ENCODE assay signal across 16 cellular contexts in genomic region chr14:74500417-74501134, GRCh38. TPM values are rescaled to one million over a fixed set of nuclear protein-coding genes. Genes with fewer than 3 reads are reported as not detected.
A peak's percentile ranks its signal among the peaks of the same experiment; 100 is the strongest.
DNase-seq lines count a peak whose midpoint lies in the region; ATAC-seq, FAIRE-seq and TF ChIP-seq lines count a peak whose summit lies in the region.
"Had no signal": no experiment of that assay in that cellular context is flagged by ENCODE, and none has a peak within 500 bp of the region (broad histone marks: within the 10 kb centered on the region; RNA-seq: fewer than 3 reads in every experiment).

No MANE protein-coding gene starts in this region.

- H3K4me2 ChIP-seq in HepG2 (ENCODE audit: low read depth, low read length), result no peak overlapping the region
- H3K4me2 ChIP-seq: PC-9 had no signal

- no peak overlapping the region for H3K27ac ChIP-seq in HepG2 (ENCODE audit: extremely low read length, insufficient read depth, low read length)
- no peak overlapping the region for H3K27ac ChIP-seq in right lobe of liver
- H3K27ac ChIP-seq in WERI-Rb-1, result peak overlapping the region; percentile 47
- no peak overlapping the region for H3K27ac ChIP-seq in kidney (ENCODE audit: low read depth in 2 of 2, low read length in 2 of 2)
- H3K27ac ChIP-seq: PC-9, VCaP had no signal

- TF ChIP-seq CTCF in HepG2 (CRISPR knock-in tag; IDR thresholded peaks at IDR 0.05) (no peak), right lobe of liver (IDR thresholded peaks at IDR 0.05) (no peak), WERI-Rb-1 (IDR thresholded peaks at IDR 0.05; ENCODE audit: low read depth, low read length) (peak; percentile 21; the same call in 1 of the 2 replicates), kidney (IDR thresholded peaks at IDR 0.05; ENCODE audit: borderline replicate concordance, extremely low read depth, insufficient read depth) (no peak), Calu3 (IDR thresholded peaks at IDR 0.05; ENCODE audit: unreplicated experiment) (no peak)

- no peaks in the 10 kb centered on the region for H3K79me2 ChIP-seq in HepG2 (ENCODE audit: insufficient read depth, low read length)

- WGBS in HepG2 (ENCODE audit: low lambda C conversion rate), result 98% methylated on average over 5 of the region's 10 CpGs
- 100% methylated on average over 5 of the region's 10 CpGs for WGBS in right lobe of liver (ENCODE audit: insufficient coverage, low coverage, low lambda C conversion rate, missing lambda C conversion rate)

- intact Hi-C loops in HepG2 (cut with micrococcal nuclease; ENCODE audit: unreplicated experiment), result loop anchor here (5.0 kb wide), 2 partner anchors 112 to 302 kb away; partner anchors contain the start of gene LTBP2
- intact Hi-C loops in right lobe of liver (cut with DNase I), result no loop called here
- intact Hi-C loops in kidney (cut with DNase I), result no loop called here
- intact Hi-C loops in Calu3 (cut with micrococcal nuclease; ENCODE audit: unreplicated experiment), result no loop called here

- H3K27me3 Mint-ChIP-seq in Calu3 (ENCODE audit: unreplicated experiment), result no peaks in the 10 kb centered on the region

- no peaks in the 10 kb centered on the region for H3K9me3 Mint-ChIP-seq in Calu3 (ENCODE audit: low read depth, unreplicated experiment)

- H3K36me3 Mint-ChIP-seq in Calu3 (ENCODE audit: insufficient read depth, unreplicated experiment), result peaks cover 6% of the 10 kb centered on the region

- H2AFZ ChIP-seq in HepG2 (ENCODE audit: low read length), result no peak overlapping the region
- H2AFZ ChIP-seq: PC-9 had no signal

- CTCF ChIA-PET in HepG2 (lab: Yijun Ruan, JAX; ENCODE audit: low intra/inter-chr PET ratio, low total read pairs) (interaction anchor here (2.7 kb wide), 1 partner anchor 112 kb away, joined by 7 read pairs; the partner anchor contains the start of gene LTBP2), Calu3 (lab: Charles Lee) (no interaction called here)

- H3K27ac Mint-ChIP-seq in Calu3 (ENCODE audit: unreplicated experiment), result no peak overlapping the region

- peaks cover 2% of the 10 kb centered on the region for H3K4me1 Mint-ChIP-seq in Calu3 (ENCODE audit: low read depth, unreplicated experiment)

- POLR2A ChIA-PET in HepG2 (lab: Yijun Ruan, JAX), result no interaction called here

- peaks cover 0 to 10% of the 10 kb centered on the region in 2 experiments; a peak in 2 of 5 replicates for H3K27me3 ChIP-seq in HepG2 (ENCODE audit: control insufficient read depth in 1 of 2, insufficient read depth in 2 of 2, low read length in 2 of 2)
- H3K27me3 ChIP-seq in right lobe of liver, result no peaks in the 10 kb centered on the region
- no peaks in the 10 kb centered on the region for H3K27me3 ChIP-seq in WERI-Rb-1 (ENCODE audit: insufficient read depth, low read depth, severe bottlenecking)
- H3K27me3 ChIP-seq: dorsolateral prefrontal cortex, upper lobe of left lung had no signal

- FAIRE-seq in HepG2 (lab: Jason Lieb, UNC), result no peak
- no peak for FAIRE-seq in kidney (lab: Jason Lieb, UNC)
- FAIRE-seq: small intestine had no signal

- ATAC-seq in HepG2, result peak; percentile 37
- ATAC-seq in right lobe of liver, result no peak
- no peak for ATAC-seq in HG02798 (IDR thresholded peaks at IDR 0.05; ENCODE audit: poor library complexity, unreplicated experiment)

- H3K4me3 ChIP-seq in HepG2 (replicated peaks in 1 of 3; ENCODE audit: insufficient read depth in 1 of 3, low read depth in 2 of 3, low read length in 3 of 3) (no peak overlapping the region), right lobe of liver (no peak overlapping the region), WERI-Rb-1 (ENCODE audit: low read depth, low read length) (no peak overlapping the region), kidney (ENCODE audit: low read length in 2 of 2) (no peak overlapping the region)
- H3K4me3 ChIP-seq: PC-9, upper lobe of left lung had no signal

- in situ Hi-C loops in HepG2 (cut with HindIII; ENCODE audit: extremely low pct_ligation_motif_present, low pct_unique_long_range_greater_than_20kb), result no loop called here

- H3K4me1 ChIP-seq in HepG2 (ENCODE audit: insufficient read depth, low read length) (no peaks in the 10 kb centered on the region), right lobe of liver (no peaks in the 10 kb centered on the region), kidney (ENCODE audit: control insufficient read depth in 1 of 2, insufficient read depth in 1 of 2, low read depth in 1 of 2, low read length in 2 of 2) (no peaks in the 10 kb centered on the region)

- TF ChIP-seq RAD21 in HepG2 (CRISPR knock-in tag; IDR thresholded peaks at IDR 0.05), result no peak

- DNase-seq in HepG2 (ENCODE audit: low spot score), result no peak
- DNase-seq in right lobe of liver, result no peak
- no peak for DNase-seq in WERI-Rb-1
- peak; percentile 56 for DNase-seq in islet precursor cell
- no peak for DNase-seq in amniotic stem cell (lab: John Stamatoyannopoulos, UW)
- DNase-seq in kidney, result no peak
- DNase-seq in Calu3, result no peak
- DNase-seq: activated gamma-delta T cell; MV-4-11; stimulated activated naive CD4-positive, alpha-beta T cell had no signal

- no peak overlapping the region for H3K4me3 Mint-ChIP-seq in Calu3 (ENCODE audit: low read depth, unreplicated experiment)

- TF ChIP-seq EP300 in HepG2 (IDR thresholded peaks at IDR 0.05; ENCODE audit: low read depth in 2 of 2, low read length in 2 of 2) (no peak), HepG2 (CRISPR knock-in tag; IDR thresholded peaks at IDR 0.05; ENCODE audit: borderline replicate concordance) (no peak)

- no peak for TF ChIP-seq POLR2A in HepG2 (IDR thresholded peaks at IDR 0.05; ENCODE audit: insufficient read depth in 1 of 2, low read depth in 2 of 2, low read length in 2 of 2)
- no peak for TF ChIP-seq POLR2A in right lobe of liver (IDR thresholded peaks at IDR 0.05)

- no peaks in the 10 kb centered on the region; a peak in 1 of 5 replicates for H3K36me3 ChIP-seq in HepG2 (replicated peaks in 1 of 2; ENCODE audit: control insufficient read depth in 1 of 2, insufficient read depth in 2 of 2, low read length in 2 of 2)
- no peaks in the 10 kb centered on the region for H3K36me3 ChIP-seq in right lobe of liver
- peaks cover 6% of the 10 kb centered on the region for H3K36me3 ChIP-seq in WERI-Rb-1
- H3K36me3 ChIP-seq in kidney (ENCODE audit: control insufficient read depth in 1 of 2, insufficient read depth in 2 of 2, low read length in 2 of 2), result no peaks in the 10 kb centered on the region

- H3K9me3 ChIP-seq in HepG2 (ENCODE audit: low read length) (no peaks in the 10 kb centered on the region), right lobe of liver (no peaks in the 10 kb centered on the region), WERI-Rb-1 (ENCODE audit: severe bottlenecking) (no peaks in the 10 kb centered on the region), kidney (ENCODE audit: control insufficient read depth in 1 of 2, low read length in 2 of 2) (no peaks in the 10 kb centered on the region)
- H3K9me3 ChIP-seq: upper lobe of left lung had no signal

- H4K20me1 ChIP-seq in HepG2 (ENCODE audit: insufficient read depth, low read length), result no peaks in the 10 kb centered on the region

- BruUV-seq in HepG2 (replicated peaks; lab: Mats Ljungman, UMichigan) (no TSS peak), Calu3 (replicated peaks; lab: Mats Ljungman, UMichigan) (no TSS peak)

- H3K9ac ChIP-seq in HepG2 (ENCODE audit: insufficient read depth, low read depth, low read length) (no peak overlapping the region), kidney (ENCODE audit: low read length in 2 of 2) (no peak overlapping the region)

RNA-seq across cellular contexts. Expression of gene ISCA2, which starts 7.0 kb away (rescaled TPM):
- total RNA-seq in HepG2 (2016; rRNA removed; fragmentation: Illumina TruSeq; extraction: Trizol) (43.4 and 53.0 TPM in 2 replicates), right lobe of liver (10 to 100 TPM in 5 of 6 experiments, 1 to 10 TPM in 1; 7.8 to 16.3 (median 11.4) TPM), kidney (27.1 TPM), Calu3 (2022) (23.7 and 26.9 TPM in 2 replicates)
- 17.5 and 18.2 TPM in 2 replicates for total RNA-seq in HepG2 (2016; cell fraction: cytosol; rRNA removed; fragmentation: Illumina TruSeq; extraction: Trizol; ENCODE audit: low read depth)
- total RNA-seq in HepG2 (2016; cell fraction: insoluble cytoplasmic fraction; rRNA removed; fragmentation: Illumina TruSeq; extraction: Trizol), result 42.9 and 57.5 TPM in 2 replicates
- 23.3 and 26.7 TPM in 2 replicates for total RNA-seq in HepG2 (2016; cell fraction: membrane; rRNA removed; fragmentation: Illumina TruSeq; extraction: Trizol)
- total RNA-seq in HepG2 (2016; cell fraction: nucleus; rRNA removed; fragmentation: Illumina TruSeq; extraction: Trizol), result 21.1 and 23.4 TPM in 2 replicates
- polyA plus RNA-seq in HepG2 (2011; rRNA removed) (24.8 and 32.1 TPM in 2 replicates), kidney (ENCODE audit: insufficient read depth, low read depth, low replicate concordance) (60.1 TPM)
- polyA plus RNA-seq in HepG2 (2011; cell fraction: cytosol; rRNA removed), result 24.5 and 27.0 TPM in 2 replicates
- polyA plus RNA-seq in HepG2 (2011; cell fraction: nucleus; rRNA removed), result 11.3 and 11.4 TPM in 2 replicates
- polyA plus RNA-seq in HepG2 (2012), result 18.4 and 18.8 TPM in 2 replicates
- 16.6 and 20.0 TPM in 2 replicates for polyA plus RNA-seq in HepG2 (2016; cell fraction: cytosol; fragmentation: Illumina TruSeq; extraction: Trizol; ENCODE audit: low read depth)
- 55.8 and 67.9 TPM in 2 replicates for polyA plus RNA-seq in HepG2 (2016; cell fraction: insoluble cytoplasmic fraction; fragmentation: Illumina TruSeq; extraction: Trizol; ENCODE audit: low read depth)
- polyA plus RNA-seq in HepG2 (2016; cell fraction: membrane; fragmentation: Illumina TruSeq; extraction: Trizol; ENCODE audit: low read depth), result 20.6 and 24.2 TPM in 2 replicates
- polyA plus RNA-seq in HepG2 (2016; cell fraction: nucleus; fragmentation: Illumina TruSeq; extraction: Trizol; ENCODE audit: insufficient read depth, low read depth), result 34.4 and 35.5 TPM in 2 replicates
- 3.1 and 4.4 TPM in 2 replicates for polyA minus RNA-seq in HepG2 (2011; rRNA and poly(A)+ RNA removed; ENCODE audit: low replicate concordance)
- polyA minus RNA-seq in HepG2 (2011; cell fraction: cytosol; rRNA and poly(A)+ RNA removed), result 5.8 and 7.5 TPM in 2 replicates
- polyA minus RNA-seq in HepG2 (2011; cell fraction: nucleus; rRNA and poly(A)+ RNA removed), result 6.5 and 6.6 TPM in 2 replicates

RNA-seq across cellular contexts. Expression of gene NPC2, which starts 7.5 kb away (rescaled TPM):
- 108 and 164 TPM in 2 replicates for total RNA-seq in HepG2 (2016; rRNA removed; fragmentation: Illumina TruSeq; extraction: Trizol)
- 97.6 and 98.1 TPM in 2 replicates for total RNA-seq in HepG2 (2016; cell fraction: cytosol; rRNA removed; fragmentation: Illumina TruSeq; extraction: Trizol; ENCODE audit: low read depth)
- total RNA-seq in HepG2 (2016; cell fraction: insoluble cytoplasmic fraction; rRNA removed; fragmentation: Illumina TruSeq; extraction: Trizol), result 110 and 171 TPM in 2 replicates
- total RNA-seq in HepG2 (2016; cell fraction: membrane; rRNA removed; fragmentation: Illumina TruSeq; extraction: Trizol), result 151 and 156 TPM in 2 replicates
- 133 and 142 TPM in 2 replicates for total RNA-seq in HepG2 (2016; cell fraction: nucleus; rRNA removed; fragmentation: Illumina TruSeq; extraction: Trizol)
- polyA plus RNA-seq in HepG2 (2011; rRNA removed), result 132 and 136 TPM in 2 replicates
- polyA plus RNA-seq in HepG2 (2011; cell fraction: cytosol; rRNA removed), result 168 and 213 TPM in 2 replicates
- 111 and 132 TPM in 2 replicates for polyA plus RNA-seq in HepG2 (2011; cell fraction: nucleus; rRNA removed)
- polyA plus RNA-seq in HepG2 (2012), result 184 and 188 TPM in 2 replicates
- 123 and 125 TPM in 2 replicates for polyA plus RNA-seq in HepG2 (2016; cell fraction: cytosol; fragmentation: Illumina TruSeq; extraction: Trizol; ENCODE audit: low read depth)
- polyA plus RNA-seq in HepG2 (2016; cell fraction: insoluble cytoplasmic fraction; fragmentation: Illumina TruSeq; extraction: Trizol; ENCODE audit: low read depth), result 137 and 155 TPM in 2 replicates
- polyA plus RNA-seq in HepG2 (2016; cell fraction: membrane; fragmentation: Illumina TruSeq; extraction: Trizol; ENCODE audit: low read depth), result 181 and 189 TPM in 2 replicates
- polyA plus RNA-seq in HepG2 (2016; cell fraction: nucleus; fragmentation: Illumina TruSeq; extraction: Trizol; ENCODE audit: insufficient read depth, low read depth), result 223 and 240 TPM in 2 replicates
- 84.2 and 184 TPM in 2 replicates for polyA minus RNA-seq in HepG2 (2011; rRNA and poly(A)+ RNA removed; ENCODE audit: low replicate concordance)
- polyA minus RNA-seq in HepG2 (2011; cell fraction: cytosol; rRNA and poly(A)+ RNA removed), result 82.0 and 93.2 TPM in 2 replicates
- 30.8 and 32.4 TPM in 2 replicates for polyA minus RNA-seq in HepG2 (2011; cell fraction: nucleus; rRNA and poly(A)+ RNA removed)
- total RNA-seq in right lobe of liver, result 100 to 1,000 TPM in 3 of 6 experiments, 10 to 100 TPM in 3; 49.4 to 203 (median 98.0) TPM
- 217 TPM for total RNA-seq in kidney
- 435 TPM for polyA plus RNA-seq in kidney (ENCODE audit: insufficient read depth, low read depth, low replicate concordance)
- 122 and 142 TPM in 2 replicates for total RNA-seq in Calu3 (2022)
